Comparison of ENCODE assay signal across 8 cellular contexts in genomic region chr5:79990598-79991507, GRCh38. TPM values are rescaled to one million over a fixed set of nuclear protein-coding genes. Genes with fewer than 3 reads are reported as not detected.
DNase-seq lines count a peak whose midpoint lies in the region; ATAC-seq and TF ChIP-seq lines count a peak whose summit lies in the region.

TSS of gene MTX3 (minus strand) at chr5:79991262. CDS start at chr5:79991238, 24 bp downstream.

- H3K4me3 Mint-ChIP-seq in activated naive CD8-positive, alpha-beta T cell treated with anti-CD3 and anti-CD28 coated beads for 36 hours = peak within 1 kb of the TSS; percentile 87
- H3K4me3 Mint-ChIP-seq in osteocyte (ENCODE audit: unreplicated experiment) = peak within 1 kb of the TSS; percentile 83

- no peak for TF ChIP-seq CTCF in osteocyte (IDR thresholded peaks at IDR 0.05)
- no peak for TF ChIP-seq CTCF in thoracic aorta (IDR thresholded peaks at IDR 0.05)

- POLR2A ChIA-PET in HEK293T (lab: Yijun Ruan, JAX) = interaction anchor here (0.7 to 2.1 kb wide), 4 partner anchors 10 to 59 kb away, joined by 3 to 5 read pairs (median 3); no protein-coding TSS in a partner anchor

- H3K4me1 ChIP-seq in thoracic aorta (ENCODE audit: control insufficient read depth in 1 of 2, low read depth in 2 of 2) = peaks cover 12 to 16% of the 10 kb centered on the region in 2 donors

- H3K27ac ChIP-seq in thoracic aorta = peak within 1 kb of the TSS; percentile 58 to 64

- H3K9me3 Mint-ChIP-seq in activated naive CD8-positive, alpha-beta T cell treated with anti-CD3 and anti-CD28 coated beads for 36 hours = no peaks in the 10 kb centered on the region
- no peaks in the 10 kb centered on the region for H3K9me3 Mint-ChIP-seq in osteocyte (ENCODE audit: unreplicated experiment)

- H3K36me3 Mint-ChIP-seq in activated naive CD8-positive, alpha-beta T cell treated with anti-CD3 and anti-CD28 coated beads for 36 hours = peaks cover 34% of the 10 kb centered on the region
- H3K36me3 Mint-ChIP-seq in osteocyte (ENCODE audit: unreplicated experiment) = peaks cover 25% of the 10 kb centered on the region

- intact Hi-C loops in Right ventricle myocardium inferior (cut with DNase I) = loop anchor here (5.0 kb wide), 2 partner anchors 91 to 191 kb away; no protein-coding TSS in a partner anchor

- H3K4me3 ChIP-seq in thoracic aorta = peak within 1 kb of the TSS; percentile 92

- peaks cover 16% of the 10 kb centered on the region for H3K36me3 ChIP-seq in thoracic aorta

- no peaks in the 10 kb centered on the region for H3K27me3 ChIP-seq in thoracic aorta (replicated peaks; ENCODE audit: insufficient read depth)

- peak within 1 kb of the TSS; percentile 97 for H3K27ac Mint-ChIP-seq in activated naive CD8-positive, alpha-beta T cell treated with anti-CD3 and anti-CD28 coated beads for 36 hours
- H3K27ac Mint-ChIP-seq in osteocyte (ENCODE audit: unreplicated experiment) = peak within 1 kb of the TSS; percentile 79

- no peaks in the 10 kb centered on the region for H3K27me3 Mint-ChIP-seq in activated naive CD8-positive, alpha-beta T cell treated with anti-CD3 and anti-CD28 coated beads for 36 hours
- H3K27me3 Mint-ChIP-seq in osteocyte (ENCODE audit: unreplicated experiment) = no peaks in the 10 kb centered on the region

- ATAC-seq in Right ventricle myocardium inferior (peak; percentile 96), thoracic aorta (ENCODE audit: insufficient number of reproducible peaks, low FRiP score, low read depth) (peak; percentile 81)

- no peaks in the 10 kb centered on the region for H3K9me3 ChIP-seq in thoracic aorta

- CTCF ChIA-PET in HEK293T (lab: Yijun Ruan, JAX) = no interaction called here

- peaks cover 53% of the 10 kb centered on the region for H3K4me1 Mint-ChIP-seq in activated naive CD8-positive, alpha-beta T cell treated with anti-CD3 and anti-CD28 coated beads for 36 hours
- H3K4me1 Mint-ChIP-seq in osteocyte (ENCODE audit: unreplicated experiment) = peaks cover 20% of the 10 kb centered on the region

- DNase-seq in GF-D8 (lab: John Stamatoyannopoulos, UW) (peak; percentile 4), HEK293T (ENCODE audit: extremely low spot score) (peak; percentile 87), NCI-H1105 (lab: John Stamatoyannopoulos, UW) (peak; percentile 86), SKM-1 treated with dmso at 0.1 percent for 144 hours (lab: John Stamatoyannopoulos, UW; ENCODE audit: unreplicated experiment) (peak; percentile 72), Right ventricle myocardium inferior (ENCODE audit: missing footprints) (peak; percentile 93), osteocyte (ENCODE audit: extremely low spot score, unreplicated experiment) (peak; percentile 92), thoracic aorta (ENCODE audit: low spot score) (peak; percentile 66)
- DNase-seq in activated naive CD8-positive, alpha-beta T cell treated with anti-CD3 and anti-CD28 coated beads for 36 hours = peak; percentile 89

TF ChIP-seq in HEK293T, 16 proteins besides CTCF, POLR2A, EP300 and RAD21:
- no peak for TF ChIP-seq ZNF384 (IDR thresholded peaks at IDR 0.05)
- TF ChIP-seq CTBP1 (IDR thresholded peaks at IDR 0.05; ENCODE audit: borderline replicate concordance) = no peak
- no peak for TF ChIP-seq FOXA1 (IDR thresholded peaks at IDR 0.05)
- peak; percentile 64; the same call in 1 of the 2 replicates for TF ChIP-seq ELF4 (IDR thresholded peaks at IDR 0.05)
- no peak for TF ChIP-seq LEF1 (IDR thresholded peaks at IDR 0.05; ENCODE audit: borderline replicate concordance)
- TF ChIP-seq TARDBP (IDR thresholded peaks at IDR 0.05) = no peak
- TF ChIP-seq SUZ12 (IDR thresholded peaks at IDR 0.05) = no peak
- no peak for TF ChIP-seq ARNT (IDR thresholded peaks at IDR 0.05)
- peak; percentile 83 for TF ChIP-seq L3MBTL2 (conservative IDR thresholded peaks at IDR 0.05)
- 0 out of 2 replicates have a peak, but pooled peaks have one; percentile 38 for TF ChIP-seq NFRKB (IDR thresholded peaks at IDR 0.05)

RNA-seq across cellular contexts. Expression of gene MTX3, which starts in this region (rescaled TPM):
- 10 to 100 TPM; 15.6 to 16.2 TPM for total RNA-seq in activated naive CD8-positive, alpha-beta T cell treated with anti-CD3 and anti-CD28 coated beads for 36 hours
- total RNA-seq in Right ventricle myocardium inferior (9.7 TPM), osteocyte (12.7 and 14.2 TPM in 2 replicates), thoracic aorta (10 to 100 TPM; 12.3 to 16.7 TPM)

Comparison
In these comparisons a context has a peak if more than half of its experiments do, and no peak if none do; other contexts are left out.
1. Peak in every context shown above with its lines: DNase-seq, ATAC-seq, H3K4me3 ChIP-seq and H3K27ac ChIP-seq.
2. DNase-seq: peak in every context shown above with its lines; median percentile 93 in Right ventricle myocardium inferior; 92 in osteocyte; 89 in activated naive CD8-positive, alpha-beta T cell treated with anti-CD3 and anti-CD28 coated beads for 36 hours; 87 in HEK293T; 86 in NCI-H1105; 72 in SKM-1 treated with dmso at 0.1 percent for 144 hours; 66 in thoracic aorta; 4 in GF-D8.